ENCODE assay signal across 1 cellular context in genomic region chr4:166723532-166724140, GRCh38.
TF ChIP-seq lines count a peak whose summit lies in the region.

No MANE protein-coding gene starts in this region.

TF ChIP-seq in WTC11, 78 proteins besides CTCF, POLR2A, EP300 and RAD21 (continued from another document):
- peak; percentile 64; the same call in 1 of the 2 replicates for TF ChIP-seq ZNF532 (CRISPR knock-in tag; IDR thresholded peaks at IDR 0.05; ENCODE audit: borderline replicate concordance)
- TF ChIP-seq USF2 (CRISPR knock-in tag; IDR thresholded peaks at IDR 0.05), result no peak
- TF ChIP-seq EMX1 (CRISPR knock-in tag; IDR thresholded peaks at IDR 0.05), result peak; percentile 90
- TF ChIP-seq NFE2L1 (CRISPR knock-in tag; IDR thresholded peaks at IDR 0.05), result no peak
- TF ChIP-seq ZNF423 (CRISPR knock-in tag; IDR thresholded peaks at IDR 0.05), result no peak
- no peak for TF ChIP-seq GABPB1 (CRISPR knock-in tag; IDR thresholded peaks at IDR 0.05)
- TF ChIP-seq, protein P1, sequence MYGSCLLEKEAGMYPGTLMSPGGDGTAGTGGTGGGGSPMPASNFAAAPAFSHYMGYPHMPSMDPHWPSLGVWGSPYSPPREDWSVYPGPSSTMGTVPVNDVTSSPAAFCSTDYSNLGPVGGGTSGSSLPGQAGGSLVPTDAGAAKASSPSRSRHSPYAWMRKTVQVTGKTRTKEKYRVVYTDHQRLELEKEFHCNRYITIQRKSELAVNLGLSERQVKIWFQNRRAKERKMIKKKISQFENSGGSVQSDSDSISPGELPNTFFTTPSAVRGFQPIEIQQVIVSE (CRISPR knock-in tag; IDR thresholded peaks at IDR 0.05; ENCODE audit: borderline replicate concordance), result no peak
- TF ChIP-seq ZNF671 (CRISPR knock-in tag; IDR thresholded peaks at IDR 0.05), result peak; percentile 78; the same call in 1 of the 2 replicates
- no peak for TF ChIP-seq ELF4 (CRISPR knock-in tag; IDR thresholded peaks at IDR 0.05; ENCODE audit: low read depth)
- TF ChIP-seq ETV6 (CRISPR knock-in tag; IDR thresholded peaks at IDR 0.05), result no peak
- no peak for TF ChIP-seq FOXP4 (CRISPR knock-in tag; IDR thresholded peaks at IDR 0.05)
